Comparison of ENCODE assay signal across 31 cellular contexts in genomic region chr14:98297567-98297966, GRCh38.
"Had no signal": no experiment of that assay in that cellular context is flagged by ENCODE, and none has a peak within 500 bp of the region (broad histone marks: within the 10 kb centered on the region; RNA-seq: fewer than 3 reads in every experiment).

No MANE protein-coding gene starts in this region.

- H3K27ac Mint-ChIP-seq: T-helper 1 cell treated with Interleukin-12 subunit alpha and Interleukin-12 subunit beta and Interleukin-4 antibody, amounts not matched to agents 30 μg/mL and 1 μg/mL, for 36 hours had no signal

- H3K27me3 ChIP-seq: MG63, Peyer's patch, SJSA1 had no signal

- H3K4me3 ChIP-seq: MG63, Peyer's patch, SJSA1 had no signal

- H3K4me1 ChIP-seq: Peyer's patch, SJSA1 had no signal

- H3K27ac ChIP-seq: Peyer's patch, SJSA1 had no signal

- ATAC-seq: PC-3 had no signal

- H3K4me3 Mint-ChIP-seq: T-helper 1 cell treated with Interleukin-12 subunit alpha and Interleukin-12 subunit beta and Interleukin-4 antibody, amounts not matched to agents 30 μg/mL and 1 μg/mL, for 36 hours had no signal

- H3K9ac ChIP-seq: SK-N-SH had no signal

- H3K4me2 ChIP-seq: SK-N-SH had no signal

- H3K9me2 ChIP-seq: SK-N-SH had no signal

- H3K9me3 ChIP-seq: MG63, Peyer's patch, SJSA1, SK-N-SH had no signal

- H3K36me3 ChIP-seq: MG63, Peyer's patch, SJSA1 had no signal

- DNase-seq: Kasumi-1, MG63, MV-4-11, NCI-H1092, NCI-H1105, NCI-H1417 treated with DMSO at 0.1 percent for 48 hours, NCI-H1436 treated with DMSO at 0.1 percent for 48 hours, NCI-H1694 treated with DMSO at 0.1 percent for 48 hours, NCI-H187 treated with DMSO at 0.1 percent for 48 hours, NCI-H2029, NCI-H2081, NCI-H2171 treated with DMSO at 0.1 percent for 48 hours, NCI-H2227 treated with DMSO at 0.1 percent for 48 hours, NCI-H345, NCI-H446, NCI-H524, NCI-H526, NCI-H69, NCI-H748 treated with DMSO at 0.1 percent for 48 hours, NCI-H82, OCI-M1, PC-3, Peyer's patch, Right ventricle myocardium superior, RPMI8226, SHP77 treated with DMSO at 0.1 percent for 48 hours, SK-N-SH, SW 1271, T-helper 1 cell had no signal

- H3K9me3 Mint-ChIP-seq: T-helper 1 cell treated with Interleukin-12 subunit alpha and Interleukin-12 subunit beta and Interleukin-4 antibody, amounts not matched to agents 30 μg/mL and 1 μg/mL, for 36 hours had no signal
